In the genomic region with DNA sequence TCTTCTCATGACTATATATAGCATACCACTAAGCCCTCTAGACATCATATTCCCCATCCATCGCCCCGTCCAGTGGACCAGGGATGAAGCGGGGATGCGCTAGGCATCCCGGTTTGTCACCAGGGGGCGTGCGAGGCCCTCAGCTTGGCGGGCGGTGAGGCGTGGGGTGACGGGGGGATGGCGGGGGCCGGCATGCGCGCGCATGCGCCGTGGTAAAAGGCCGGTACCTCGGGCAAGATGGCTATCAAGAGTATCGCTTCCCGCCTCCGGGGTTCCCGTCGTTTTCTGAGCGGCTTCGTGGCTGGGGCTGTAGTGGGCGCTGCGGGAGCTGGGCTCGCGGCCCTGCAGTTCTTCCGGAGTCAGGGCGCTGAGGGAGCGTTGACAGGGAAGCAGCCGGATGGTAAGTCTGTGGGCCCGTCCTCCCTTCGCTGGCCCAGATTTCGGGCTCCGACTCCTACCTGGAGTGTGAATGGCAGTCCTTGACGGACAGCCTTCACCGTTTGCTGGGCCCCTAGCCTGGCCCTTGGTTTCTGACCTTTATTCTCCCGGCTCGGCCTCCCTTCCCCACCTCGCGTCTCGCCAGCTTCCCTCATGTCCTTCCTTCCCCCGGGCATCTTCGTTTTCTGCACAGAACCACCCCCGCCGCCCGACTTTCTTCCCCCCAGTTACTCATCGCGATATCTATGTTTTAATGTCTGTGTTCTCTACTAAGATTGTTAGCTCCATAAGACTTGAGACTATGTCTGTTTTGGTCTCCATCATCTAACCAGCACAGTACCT, we compare ENCODE assay signal across 1 cellular context.
TF ChIP-seq lines count a peak whose summit lies in the region.

EXOG (plus strand) TSS at position 210 of the 780 bp plus-strand sequence; CDS start at position 238, 28 bp downstream.

TF ChIP-seq in K562, 482 proteins besides CTCF, POLR2A, EP300 and RAD21 (continued from another document and continues in another):
- TF ChIP-seq, protein P1, sequence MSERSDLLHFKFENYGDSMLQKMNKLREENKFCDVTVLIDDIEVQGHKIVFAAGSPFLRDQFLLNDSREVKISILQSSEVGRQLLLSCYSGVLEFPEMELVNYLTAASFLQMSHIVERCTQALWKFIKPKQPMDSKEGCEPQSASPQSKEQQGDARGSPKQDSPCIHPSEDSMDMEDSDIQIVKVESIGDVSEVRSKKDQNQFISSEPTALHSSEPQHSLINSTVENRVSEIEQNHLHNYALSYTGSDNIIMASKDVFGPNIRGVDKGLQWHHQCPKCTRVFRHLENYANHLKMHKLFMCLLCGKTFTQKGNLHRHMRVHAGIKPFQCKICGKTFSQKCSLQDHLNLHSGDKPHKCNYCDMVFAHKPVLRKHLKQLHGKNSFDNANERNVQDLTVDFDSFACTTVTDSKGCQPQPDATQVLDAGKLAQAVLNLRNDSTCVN (CRISPR knock-in tag; IDR thresholded peaks at IDR 0.05), result no peak
- TF ChIP-seq SP2 (IDR thresholded peaks at IDR 0.05; ENCODE audit: extremely low read depth, low read depth, low read length, poor library complexity, severe bottlenecking) (no peak), ETS2 (tag; IDR thresholded peaks at IDR 0.05; ENCODE audit: borderline replicate concordance, poor library complexity, severe bottlenecking) (no peak), GTF2F1 (IDR thresholded peaks at IDR 0.05; ENCODE audit: low read depth, low read length) (0 out of 2 replicates have a peak, but pooled peaks have one; percentile 24), CHCHD3 (CRISPR knock-in tag; IDR thresholded peaks at IDR 0.05) (no peak), ELF4 (CRISPR knock-in tag; IDR thresholded peaks at IDR 0.05) (no peak), L3MBTL2 (IDR thresholded peaks at IDR 0.05) (peak; percentile 92), MED1 (CRISPR knock-in tag; IDR thresholded peaks at IDR 0.05; ENCODE audit: borderline replicate concordance) (no peak), RB1 (IDR thresholded peaks at IDR 0.05; ENCODE audit: low read depth) (peak; percentile 99), MEIS2 (IDR thresholded peaks at IDR 0.05; ENCODE audit: partially characterized antibody) (peak; percentile 85), ERF (CRISPR knock-in tag; IDR thresholded peaks at IDR 0.05) (0 out of 2 replicates have a peak, but pooled peaks have one; percentile 39), E2F6 (IDR thresholded peaks at IDR 0.05; ENCODE audit: borderline replicate concordance in 1 of 2, extremely low read depth in 1 of 2, insufficient read depth in 1 of 2, insufficient read length in 1 of 2, low read depth in 1 of 2, low read length in 1 of 2, poor library complexity in 1 of 2, severe bottlenecking in 1 of 2) (peak; percentile 95 to 96), BACH1 (tag; IDR thresholded peaks at IDR 0.05) (no peak), FOXA1 (IDR thresholded peaks at IDR 0.05; ENCODE audit: borderline replicate concordance) (no peak), NFATC3 (IDR thresholded peaks at IDR 0.05) (no peak), XRCC5 (IDR thresholded peaks at IDR 0.05; ENCODE audit: low read depth, low read length) (0 out of 2 replicates have a peak, but pooled peaks have one; percentile 62), CHD1 (IDR thresholded peaks at IDR 0.05; ENCODE audit: low read length) (no peak), MAX (CRISPR knock-in tag; IDR thresholded peaks at IDR 0.05) (no peak), NBN (IDR thresholded peaks at IDR 0.05; ENCODE audit: low read depth) (no peak), ZNF282 (CRISPR knock-in tag; IDR thresholded peaks at IDR 0.05) (no peak), ZSCAN29 (IDR thresholded peaks at IDR 0.05) (no peak), HNRNPK (IDR thresholded peaks at IDR 0.05; ENCODE audit: low read depth, low read length, poor library complexity, severe bottlenecking) (no peak), ZFPM2 (CRISPR knock-in tag; IDR thresholded peaks at IDR 0.05) (no peak), MTA2 (IDR thresholded peaks at IDR 0.05; ENCODE audit: low read depth) (no peak), EWSR1 (IDR thresholded peaks at IDR 0.05; ENCODE audit: borderline replicate concordance, low read depth, partially characterized antibody) (no peak), DEAF1 (CRISPR knock-in tag; IDR thresholded peaks at IDR 0.05) (peak; percentile 73), ZNF23 (CRISPR knock-in tag; IDR thresholded peaks at IDR 0.05) (no peak), ZNF217 (CRISPR knock-in tag; IDR thresholded peaks at IDR 0.05) (no peak), MCM3 (IDR thresholded peaks at IDR 0.05) (no peak), ZBTB1 (CRISPR knock-in tag; IDR thresholded peaks at IDR 0.05; ENCODE audit: borderline replicate concordance, low read depth) (peak; percentile 63; the same call in 1 of the 2 replicates), NCOA4 (IDR thresholded peaks at IDR 0.05; ENCODE audit: partially characterized antibody) (no peak), ZNF507 (tag; conservative IDR thresholded peaks at IDR 0.05) (no peak), DDX20 (tag; IDR thresholded peaks at IDR 0.05; ENCODE audit: low read depth) (no peak), ZNF444 (CRISPR knock-in tag; IDR thresholded peaks at IDR 0.05) (no peak), ZBTB8A (IDR thresholded peaks at IDR 0.05; ENCODE audit: partially characterized antibody) (no peak), ELK3 (CRISPR knock-in tag; IDR thresholded peaks at IDR 0.05) (no peak), RAD51 (IDR thresholded peaks at IDR 0.05; ENCODE audit: borderline replicate concordance, low read depth) (no peak), FOXP1 (CRISPR knock-in tag; IDR thresholded peaks at IDR 0.05) (no peak), ZNF354B (CRISPR knock-in tag; IDR thresholded peaks at IDR 0.05) (no peak), WHSC1 (IDR thresholded peaks at IDR 0.05; ENCODE audit: low read length) (no peak)
- TF ChIP-seq, protein P2, sequence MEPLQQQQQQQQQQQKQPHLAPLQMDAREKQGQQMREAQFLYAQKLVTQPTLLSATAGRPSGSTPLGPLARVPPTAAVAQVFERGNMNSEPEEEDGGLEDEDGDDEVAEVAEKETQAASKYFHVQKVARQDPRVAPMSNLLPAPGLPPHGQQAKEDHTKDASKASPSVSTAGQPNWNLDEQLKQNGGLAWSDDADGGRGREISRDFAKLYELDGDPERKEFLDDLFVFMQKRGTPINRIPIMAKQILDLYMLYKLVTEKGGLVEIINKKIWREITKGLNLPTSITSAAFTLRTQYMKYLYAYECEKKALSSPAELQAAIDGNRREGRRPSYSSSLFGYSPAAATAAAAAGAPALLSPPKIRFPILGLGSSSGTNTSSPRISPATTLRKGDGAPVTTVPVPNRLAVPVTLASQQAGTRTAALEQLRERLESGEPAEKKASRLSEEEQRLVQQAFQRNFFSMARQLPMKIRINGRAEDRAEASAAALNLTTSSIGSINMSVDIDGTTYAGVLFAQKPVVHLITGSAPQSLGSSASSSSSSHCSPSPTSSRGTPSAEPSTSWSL (CRISPR knock-in tag; IDR thresholded peaks at IDR 0.05; ENCODE audit: borderline replicate concordance), result no peak
- TF ChIP-seq, protein P3, sequence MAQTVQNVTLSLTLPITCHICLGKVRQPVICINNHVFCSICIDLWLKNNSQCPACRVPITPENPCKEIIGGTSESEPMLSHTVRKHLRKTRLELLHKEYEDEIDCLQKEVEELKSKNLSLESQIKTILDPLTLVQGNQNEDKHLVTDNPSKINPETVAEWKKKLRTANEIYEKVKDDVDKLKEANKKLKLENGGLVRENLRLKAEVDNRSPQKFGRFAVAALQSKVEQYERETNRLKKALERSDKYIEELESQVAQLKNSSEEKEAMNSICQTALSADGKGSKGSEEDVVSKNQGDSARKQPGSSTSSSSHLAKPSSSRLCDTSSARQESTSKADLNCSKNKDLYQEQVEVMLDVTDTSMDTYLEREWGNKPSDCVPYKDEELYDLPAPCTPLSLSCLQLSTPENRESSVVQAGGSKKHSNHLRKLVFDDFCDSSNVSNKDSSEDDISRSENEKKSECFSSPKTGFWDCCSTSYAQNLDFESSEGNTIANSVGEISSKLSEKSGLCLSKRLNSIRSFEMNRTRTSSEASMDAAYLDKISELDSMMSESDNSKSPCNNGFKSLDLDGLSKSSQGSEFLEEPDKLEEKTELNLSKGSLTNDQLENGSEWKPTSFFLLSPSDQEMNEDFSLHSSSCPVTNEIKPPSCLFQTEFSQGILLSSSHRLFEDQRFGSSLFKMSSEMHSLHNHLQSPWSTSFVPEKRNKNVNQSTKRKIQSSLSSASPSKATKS (CRISPR knock-in tag; IDR thresholded peaks at IDR 0.05), result no peak
- TF ChIP-seq, protein P4, sequence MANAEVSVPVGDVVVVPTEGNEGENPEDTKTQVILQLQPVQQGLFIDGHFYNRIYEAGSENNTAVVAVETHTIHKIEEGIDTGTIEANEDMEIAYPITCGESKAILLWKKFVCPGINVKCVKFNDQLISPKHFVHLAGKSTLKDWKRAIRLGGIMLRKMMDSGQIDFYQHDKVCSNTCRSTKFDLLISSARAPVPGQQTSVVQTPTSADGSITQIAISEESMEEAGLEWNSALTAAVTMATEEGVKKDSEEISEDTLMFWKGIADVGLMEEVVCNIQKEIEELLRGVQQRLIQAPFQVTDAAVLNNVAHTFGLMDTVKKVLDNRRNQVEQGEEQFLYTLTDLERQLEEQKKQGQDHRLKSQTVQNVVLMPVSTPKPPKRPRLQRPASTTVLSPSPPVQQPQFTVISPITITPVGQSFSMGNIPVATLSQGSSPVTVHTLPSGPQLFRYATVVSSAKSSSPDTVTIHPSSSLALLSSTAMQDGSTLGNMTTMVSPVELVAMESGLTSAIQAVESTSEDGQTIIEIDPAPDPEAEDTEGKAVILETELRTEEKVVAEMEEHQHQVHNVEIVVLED (CRISPR knock-in tag; IDR thresholded peaks at IDR 0.05), result no peak
- TF ChIP-seq, protein P5, sequence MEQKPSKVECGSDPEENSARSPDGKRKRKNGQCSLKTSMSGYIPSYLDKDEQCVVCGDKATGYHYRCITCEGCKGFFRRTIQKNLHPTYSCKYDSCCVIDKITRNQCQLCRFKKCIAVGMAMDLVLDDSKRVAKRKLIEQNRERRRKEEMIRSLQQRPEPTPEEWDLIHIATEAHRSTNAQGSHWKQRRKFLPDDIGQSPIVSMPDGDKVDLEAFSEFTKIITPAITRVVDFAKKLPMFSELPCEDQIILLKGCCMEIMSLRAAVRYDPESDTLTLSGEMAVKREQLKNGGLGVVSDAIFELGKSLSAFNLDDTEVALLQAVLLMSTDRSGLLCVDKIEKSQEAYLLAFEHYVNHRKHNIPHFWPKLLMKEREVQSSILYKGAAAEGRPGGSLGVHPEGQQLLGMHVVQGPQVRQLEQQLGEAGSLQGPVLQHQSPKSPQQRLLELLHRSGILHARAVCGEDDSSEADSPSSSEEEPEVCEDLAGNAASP (IDR thresholded peaks at IDR 0.05), result no peak
- TF ChIP-seq, protein P6, sequence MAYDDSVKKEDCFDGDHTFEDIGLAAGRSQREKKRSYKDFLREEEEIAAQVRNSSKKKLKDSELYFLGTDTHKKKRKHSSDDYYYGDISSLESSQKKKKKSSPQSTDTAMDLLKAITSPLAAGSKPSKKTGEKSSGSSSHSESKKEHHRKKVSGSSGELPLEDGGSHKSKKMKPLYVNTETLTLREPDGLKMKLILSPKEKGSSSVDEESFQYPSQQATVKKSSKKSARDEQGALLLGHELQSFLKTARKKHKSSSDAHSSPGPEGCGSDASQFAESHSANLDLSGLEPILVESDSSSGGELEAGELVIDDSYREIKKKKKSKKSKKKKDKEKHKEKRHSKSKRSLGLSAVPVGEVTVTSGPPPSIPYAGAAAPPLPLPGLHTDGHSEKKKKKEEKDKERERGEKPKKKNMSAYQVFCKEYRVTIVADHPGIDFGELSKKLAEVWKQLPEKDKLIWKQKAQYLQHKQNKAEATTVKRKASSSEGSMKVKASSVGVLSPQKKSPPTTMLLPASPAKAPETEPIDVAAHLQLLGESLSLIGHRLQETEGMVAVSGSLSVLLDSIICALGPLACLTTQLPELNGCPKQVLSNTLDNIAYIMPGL (CRISPR knock-in tag; IDR thresholded peaks at IDR 0.05), result peak; percentile 92
